In genomic region chr10:5840314-5841307, GRCh38 we compare ENCODE assay signal across 8 cellular contexts. TPM values are rescaled to one million over a fixed set of nuclear protein-coding genes. Genes with fewer than 3 reads are reported as not detected.
DNase-seq lines count a peak whose midpoint lies in the region; ATAC-seq, FAIRE-seq and TF ChIP-seq lines count a peak whose summit lies in the region.

No MANE protein-coding gene starts in this region.

- FAIRE-seq in GM12891 (lab: Jason Lieb, UNC), result peak; percentile 97

- peak; percentile 71 for DNase-seq in GM12891 (ENCODE audit: insufficient read length, low spot score)
- DNase-seq in LHCN-M2 (ENCODE audit: low read depth), result peak; percentile 68
- DNase-seq in fibroblast of peridontal ligament (ENCODE audit: extremely low read depth), result peak; percentile 37
- peak; percentile 73 for DNase-seq in sciatic nerve (ENCODE audit: low spot score)
- DNase-seq in cerebellar nuclear complex (lab: John Stamatoyannopoulos, UW), result no peak
- no peak for DNase-seq in NK-92 treated with Interleukin-12 subunit alpha and Interleukin-12 subunit beta, amount 100 ng/mL, for 24 hours (lab: John Stamatoyannopoulos, UW)
- no peak for DNase-seq in NCI-H2227 (lab: John Stamatoyannopoulos, UW; ENCODE audit: unreplicated experiment)

- ATAC-seq in GM21619 (IDR thresholded peaks at IDR 0.05; ENCODE audit: unreplicated experiment), result peak; percentile 74
- peak; percentile 94 for ATAC-seq in sciatic nerve

- TF ChIP-seq POLR2A in GM12891 (IDR thresholded peaks at IDR 0.05; ENCODE audit: low read depth, low read length), result peak; percentile 93

- intact Hi-C loops in sciatic nerve (cut with DNase I), result no loop called here

TF ChIP-seq in GM12891, 5 proteins besides CTCF, POLR2A, EP300 and RAD21:
- TF ChIP-seq TAF1 (IDR thresholded peaks at IDR 0.05; ENCODE audit: low read depth, low read length) (peak; percentile 62), POU2F2 (IDR thresholded peaks at IDR 0.05; ENCODE audit: low read depth, low read length) (peak; percentile 35; the same call in 1 of the 2 replicates), SPI1 (IDR thresholded peaks at IDR 0.05; ENCODE audit: low read depth, low read length) (peak; percentile 90), PAX5 (IDR thresholded peaks at IDR 0.05; ENCODE audit: insufficient read depth, low read length, severe bottlenecking) (peak; percentile 100), POLR2AphosphoS5 (IDR thresholded peaks at IDR 0.05; ENCODE audit: low read depth, low read length) (peak; percentile 74)

RNA-seq across cellular contexts. Expression of gene GDI2, which starts 27.4 kb away (rescaled TPM):
- 187 TPM for polyA plus RNA-seq in GM12891 (2012; ENCODE audit: low read depth, missing spikeins)
- total RNA-seq in LHCN-M2 (2014; rRNA removed) (341 and 359 TPM in 2 replicates), sciatic nerve (140 TPM)
- polyA plus RNA-seq in LHCN-M2 (2012), result 152 TPM

RNA-seq across cellular contexts. Expression of gene ANKRD16, which starts 49.1 kb away (rescaled TPM):
- polyA plus RNA-seq in GM12891 (2012; ENCODE audit: low read depth, missing spikeins), result 5.1 TPM
- total RNA-seq in LHCN-M2 (2014; rRNA removed) (9.9 and 10.6 TPM in 2 replicates), sciatic nerve (10.0 TPM)
- 5.2 TPM for polyA plus RNA-seq in LHCN-M2 (2012)

RNA-seq across cellular contexts. Expression of gene FBH1, which starts 49.4 kb away (rescaled TPM):
- 33.5 TPM for polyA plus RNA-seq in GM12891 (2012; ENCODE audit: low read depth, missing spikeins)
- 64.9 and 77.7 TPM in 2 replicates for total RNA-seq in LHCN-M2 (2014; rRNA removed)
- 31.4 TPM for polyA plus RNA-seq in LHCN-M2 (2012)
- 85.3 TPM for total RNA-seq in sciatic nerve

Comparison
In these comparisons a context has a peak if more than half of its experiments do, and no peak if none do; other contexts are left out.
1. DNase-seq: peak in GM12891 (single experiment), LHCN-M2 (single experiment), fibroblast of peridontal ligament (single experiment) and sciatic nerve (single experiment); none in cerebellar nuclear complex (0 of 2), NK-92 treated with Interleukin-12 subunit alpha and Interleukin-12 subunit beta, amount 100 ng/mL, for 24 hours (single experiment) and NCI-H2227 (single experiment).